Comparison of ENCODE assay signal across 29 cellular contexts in genomic region chr3:80682951-80683350, GRCh38.
"Had no signal": no experiment of that assay in that cellular context is flagged by ENCODE, and none has a peak within 500 bp of the region (broad histone marks: within the 10 kb centered on the region; RNA-seq: fewer than 3 reads in every experiment).

No MANE protein-coding gene starts in this region.

- H3K9me3 ChIP-seq: stomach, suprapubic skin, testis, thoracic aorta, thyroid gland, tibial artery, transverse colon, upper lobe of left lung, upper lobe of right lung, uterus, vagina had no signal

- H3K27ac Mint-ChIP-seq: stimulated activated effector memory CD8-positive, alpha-beta T cell treated with anti-CD3 and anti-CD28 coated beads, Interleukin-12 subunit alpha, Interleukin-12 subunit beta, amount 100 ng/mL, for 72 hours; stimulated activated memory B cell treated with anti-CD40 and anti-IgM and Interleukin-4, amounts not matched to agents 10 μg/mL and 1 μg/mL and 100 μg/mL, for 72 hours; stimulated activated naive B cell treated with anti-CD40 and anti-IgM and Interleukin-4, amounts not matched to agents 10 μg/mL and 1 μg/mL and 100 μg/mL, for 72 hours; stimulated activated naive CD8-positive, alpha-beta T cell treated with anti-CD3 and anti-CD28 coated beads, Interleukin-15, amount 100 ng/mL, for 72 hours; stimulated activated naive CD8-positive, alpha-beta T cell treated with anti-CD3 and anti-CD28 coated beads, Interleukin-15, Interleukin-2, amounts not matched to agents 100 ng/mL and 50 ng/mL, for 24 hours; type B pancreatic cell had no signal

- H3K4me1 Mint-ChIP-seq: stimulated activated effector memory CD8-positive, alpha-beta T cell treated with anti-CD3 and anti-CD28 coated beads, Interleukin-12 subunit alpha, Interleukin-12 subunit beta, amount 100 ng/mL, for 72 hours; stimulated activated memory B cell treated with anti-CD40 and anti-IgM and Interleukin-4, amounts not matched to agents 10 μg/mL and 1 μg/mL and 100 μg/mL, for 72 hours; stimulated activated naive B cell treated with anti-CD40 and anti-IgM and Interleukin-4, amounts not matched to agents 10 μg/mL and 1 μg/mL and 100 μg/mL, for 72 hours; stimulated activated naive CD8-positive, alpha-beta T cell treated with anti-CD3 and anti-CD28 coated beads, Interleukin-15, amount 100 ng/mL, for 72 hours had no signal

- H3K27me3 ChIP-seq: stomach, suprapubic skin, testis, thyroid gland, tibial artery, tibial nerve, transverse colon, upper lobe of left lung, upper lobe of right lung, uterus, vagina had no signal

- ATAC-seq: stimulated activated effector memory CD8-positive, alpha-beta T cell treated with anti-CD3 and anti-CD28 coated beads, Interleukin-12 subunit alpha, Interleukin-12 subunit beta, amount 100 ng/mL, for 72 hours; stimulated activated memory B cell treated with anti-CD40 and anti-IgM and Interleukin-4, amounts not matched to agents 10 μg/mL and 1 μg/mL and 100 μg/mL, for 72 hours; stimulated activated naive B cell treated with anti-CD40 and anti-IgM and Interleukin-4, amounts not matched to agents 10 μg/mL and 1 μg/mL and 100 μg/mL, for 72 hours; stimulated activated naive CD8-positive, alpha-beta T cell treated with anti-CD3 and anti-CD28 coated beads, Interleukin-15, amount 100 ng/mL, for 72 hours; stimulated activated naive CD8-positive, alpha-beta T cell treated with anti-CD3 and anti-CD28 coated beads, Interleukin-15, Interleukin-2, amounts not matched to agents 100 U/mL and 50 U/mL, for 24 hours; upper lobe of right lung had no signal

- H3K27ac ChIP-seq: stomach, suprapubic skin, testis, thoracic aorta, thyroid gland, tibial artery, tibial nerve, transverse colon, upper lobe of left lung, upper lobe of right lung, uterus, vagina had no signal

- H3K4me1 ChIP-seq: stomach, suprapubic skin, testis, thyroid gland, tibial artery, tibial nerve, transverse colon, upper lobe of left lung, upper lobe of right lung, uterus, vagina had no signal

- DNase-seq: stimulated activated CD4-positive, alpha-beta T cell treated with anti-CD3 and anti-CD28 coated beads, Interleukin-2, amount 100 ng/mL, for 48 hours; stimulated activated CD4-positive, alpha-beta T cell treated with anti-CD3 and anti-CD28 coated beads, Interleukin-4, amount 100 ng/mL, for 1 hour; stimulated activated CD4-positive, alpha-beta T cell treated with anti-CD3 and anti-CD28 coated beads, Interleukin-4, amount 100 ng/mL, for 24 hours; stimulated activated CD4-positive, alpha-beta T cell treated with anti-CD3 and anti-CD28 coated beads, Interleukin-4, amount 100 ng/mL, for 4 hours; stimulated activated CD8-positive, alpha-beta memory T cell treated with anti-CD3 and anti-CD28 coated beads, Interleukin-4, amount 100 ng/mL, for 48 hours; stimulated activated naive B cell treated with anti-CD40 and anti-IgM and Interleukin-4, amounts not matched to agents 10 μg/mL and 1 μg/mL and 100 μg/mL, for 72 hours; stimulated activated naive CD4-positive, alpha-beta T cell; stimulated activated naive CD4-positive, alpha-beta T cell treated with Interleukin-2 at 50 U/mL for 16 hours; stimulated activated naive CD8-positive, alpha-beta T cell treated with anti-CD3 and anti-CD28 coated beads, Interleukin-15, amount 100 ng/mL, for 72 hours; stimulated activated naive CD8-positive, alpha-beta T cell treated with anti-CD3 and anti-CD28 coated beads, Interleukin-15, Interleukin-2, amounts not matched to agents 100 U/mL and 50 U/mL, for 24 hours; stomach; substantia nigra; testis; thyroid gland; tibial artery; transverse colon; trophoblast cell; upper lobe of left lung; upper lobe of right lung; uterus had no signal

- H3K4me3 Mint-ChIP-seq: stimulated activated effector memory CD8-positive, alpha-beta T cell treated with anti-CD3 and anti-CD28 coated beads, Interleukin-12 subunit alpha, Interleukin-12 subunit beta, amount 100 ng/mL, for 72 hours; stimulated activated memory B cell treated with anti-CD40 and anti-IgM and Interleukin-4, amounts not matched to agents 10 μg/mL and 1 μg/mL and 100 μg/mL, for 72 hours; stimulated activated naive B cell treated with anti-CD40 and anti-IgM and Interleukin-4, amounts not matched to agents 10 μg/mL and 1 μg/mL and 100 μg/mL, for 72 hours; stimulated activated naive CD8-positive, alpha-beta T cell treated with anti-CD3 and anti-CD28 coated beads, Interleukin-15, amount 100 ng/mL, for 72 hours; stimulated activated naive CD8-positive, alpha-beta T cell treated with anti-CD3 and anti-CD28 coated beads, Interleukin-15, Interleukin-2, amounts not matched to agents 100 ng/mL and 50 ng/mL, for 24 hours; type B pancreatic cell had no signal

- H3K36me3 ChIP-seq: stomach, suprapubic skin, thoracic aorta, thyroid gland, tibial artery, tibial nerve, transverse colon, upper lobe of left lung, upper lobe of right lung, uterus, vagina had no signal

- FAIRE-seq: urothelium cell line had no signal

- H3K36me3 Mint-ChIP-seq: stimulated activated effector memory CD8-positive, alpha-beta T cell treated with anti-CD3 and anti-CD28 coated beads, Interleukin-12 subunit alpha, Interleukin-12 subunit beta, amount 100 ng/mL, for 72 hours; stimulated activated memory B cell treated with anti-CD40 and anti-IgM and Interleukin-4, amounts not matched to agents 10 μg/mL and 1 μg/mL and 100 μg/mL, for 72 hours; stimulated activated naive B cell treated with anti-CD40 and anti-IgM and Interleukin-4, amounts not matched to agents 10 μg/mL and 1 μg/mL and 100 μg/mL, for 72 hours; type B pancreatic cell had no signal

- H3K27me3 Mint-ChIP-seq: stimulated activated memory B cell treated with anti-CD40 and anti-IgM and Interleukin-4, amounts not matched to agents 10 μg/mL and 1 μg/mL and 100 μg/mL, for 72 hours; stimulated activated naive B cell treated with anti-CD40 and anti-IgM and Interleukin-4, amounts not matched to agents 10 μg/mL and 1 μg/mL and 100 μg/mL, for 72 hours; stimulated activated naive CD8-positive, alpha-beta T cell treated with anti-CD3 and anti-CD28 coated beads, Interleukin-15, amount 100 ng/mL, for 72 hours; stimulated activated naive CD8-positive, alpha-beta T cell treated with anti-CD3 and anti-CD28 coated beads, Interleukin-15, Interleukin-2, amounts not matched to agents 100 ng/mL and 50 ng/mL, for 24 hours; type B pancreatic cell had no signal

- H3K4me3 ChIP-seq: stomach, suprapubic skin, testis, thoracic aorta, thyroid gland, tibial artery, tibial nerve, transverse colon, upper lobe of left lung, upper lobe of right lung, uterus, vagina had no signal
